Comparison of ENCODE assay signal across 8 cellular contexts in the genomic region with DNA sequence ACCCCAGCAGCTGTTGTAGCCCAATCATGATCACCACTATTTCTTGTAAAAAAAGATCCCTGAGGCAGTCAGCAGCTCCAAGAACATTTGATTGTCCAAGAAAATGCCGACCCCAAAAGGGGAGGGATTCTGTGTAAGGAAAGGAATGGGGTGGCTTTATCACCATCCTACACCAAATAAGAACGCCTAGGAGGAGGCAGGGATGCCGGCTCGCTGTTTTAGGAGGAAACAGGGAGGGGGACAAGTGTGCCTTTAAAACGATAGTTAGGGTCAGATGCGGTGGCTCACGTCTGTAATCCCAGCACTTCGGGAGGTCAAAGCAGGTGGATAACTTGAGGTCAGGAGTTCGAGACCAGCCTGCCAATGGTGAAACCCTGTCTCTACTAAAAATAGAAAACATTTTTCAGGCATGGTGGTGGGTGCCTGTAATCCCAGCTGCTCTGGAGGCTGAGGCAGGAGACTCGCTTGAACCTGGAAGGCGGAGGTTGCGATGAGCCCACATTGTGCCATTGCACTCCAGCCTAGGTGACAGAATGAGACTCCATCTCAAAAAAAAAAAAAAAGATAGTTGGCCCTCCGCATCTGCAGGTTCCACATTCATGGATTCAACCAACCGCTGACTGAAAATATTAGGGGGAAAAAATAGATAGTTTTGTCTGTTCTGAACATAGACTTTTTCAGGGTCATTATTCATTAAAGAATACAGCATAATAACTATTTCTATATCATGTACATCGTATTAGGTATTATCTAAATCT.
A peak's percentile ranks its signal among the peaks of the same experiment; 100 is the strongest.
DNase-seq lines count a peak whose midpoint lies in the region; ATAC-seq and TF ChIP-seq lines count a peak whose summit lies in the region.

No MANE protein-coding gene starts in this region.

- POLR2A ChIA-PET in PC-3 (lab: Charles Lee; ENCODE audit: unreplicated experiment) = no interaction called here

- no peak overlapping the region for H3K23ac ChIP-seq in mesendoderm (ENCODE audit: low read length)

- H2BK120ac ChIP-seq in mesendoderm (ENCODE audit: low read depth, low read length) = no peak overlapping the region

- ATAC-seq in DND-41 (ENCODE audit: insufficient read depth, low read depth) (no peak), PC-3 (no peak)

- H3F3A ChIP-seq in PC-3 (ENCODE audit: low read length, unreplicated experiment) = no peaks in the 10 kb centered on the region

- H3K9ac ChIP-seq in DND-41 (ENCODE audit: low read depth, low read length) (no peak overlapping the region), PC-3 (ENCODE audit: low read length) (0 out of 2 replicates have a peak overlapping the region, but pooled peaks have one; percentile 47), rectal smooth muscle tissue (ENCODE audit: low read length) (no peak overlapping the region), mesendoderm (ENCODE audit: low read length) (no peak overlapping the region)

- H2AFZ ChIP-seq in DND-41 (ENCODE audit: low read depth, low read length) = no peak overlapping the region
- peak overlapping the region; percentile 89 for H2AFZ ChIP-seq in PC-3 (ENCODE audit: low read length)

- H3K4me1 ChIP-seq in DND-41 (ENCODE audit: insufficient read depth, low read length) (peaks cover 34% of the 10 kb centered on the region), PC-3 (ENCODE audit: insufficient read depth, low read length) (peaks cover 6% of the 10 kb centered on the region; the same call in 1 of the 2 replicates), rectal smooth muscle tissue (ENCODE audit: control insufficient read depth, insufficient read depth, low read length) (peaks cover 2% of the 10 kb centered on the region), mesendoderm (ENCODE audit: control insufficient read depth, low read depth, low read length) (no peaks in the 10 kb centered on the region)

- H2BK15ac ChIP-seq in mesendoderm (replicated peaks; ENCODE audit: low read depth) = no peak overlapping the region

- no peak overlapping the region for H2AK5ac ChIP-seq in mesendoderm (ENCODE audit: low read length)

- H3K9me3 ChIP-seq in DND-41 (ENCODE audit: insufficient read depth, low read length, severe bottlenecking) (no peaks in the 10 kb centered on the region), PC-3 (ENCODE audit: low read length) (no peaks in the 10 kb centered on the region), WERI-Rb-1 (ENCODE audit: severe bottlenecking) (no peaks in the 10 kb centered on the region)

- no peaks in the 10 kb centered on the region for H3K79me2 ChIP-seq in DND-41 (ENCODE audit: insufficient read depth, low read length)
- no peaks in the 10 kb centered on the region for H3K79me2 ChIP-seq in PC-3 (ENCODE audit: low read length)
- H3K79me2 ChIP-seq in mesendoderm (ENCODE audit: control insufficient read depth, insufficient read depth, low read length) = no peaks in the 10 kb centered on the region

- no peaks in the 10 kb centered on the region for H3K27me3 ChIP-seq in DND-41 (ENCODE audit: insufficient read depth, low read length, poor library complexity)
- H3K27me3 ChIP-seq in PC-3 (ENCODE audit: low read length) = no peaks in the 10 kb centered on the region
- H3K27me3 ChIP-seq in rectal smooth muscle tissue (ENCODE audit: control insufficient read depth, insufficient read depth, low read length) = no peaks in the 10 kb centered on the region
- H3K27me3 ChIP-seq in WERI-Rb-1 (ENCODE audit: insufficient read depth, low read depth, severe bottlenecking) = no peaks in the 10 kb centered on the region
- no peaks in the 10 kb centered on the region for H3K27me3 ChIP-seq in mesendoderm (ENCODE audit: insufficient read depth, low read length, poor library complexity)

- H4K5ac ChIP-seq in mesendoderm (ENCODE audit: low read length) = no peak overlapping the region

- H3K4ac ChIP-seq in mesendoderm (ENCODE audit: low read depth, low read length) = no peak overlapping the region

- intact Hi-C loops in PC-3 (cut with micrococcal nuclease) = loop anchor here (5.0 kb wide), 2 partner anchors 167 to 262 kb away; no protein-coding TSS in a partner anchor

- H3K36me3 ChIP-seq in DND-41 (ENCODE audit: insufficient read depth, low read length) = no peaks in the 10 kb centered on the region
- H3K36me3 ChIP-seq in PC-3 (ENCODE audit: low read depth, low read length) = no peaks in the 10 kb centered on the region
- no peaks in the 10 kb centered on the region for H3K36me3 ChIP-seq in rectal smooth muscle tissue (ENCODE audit: control insufficient read depth, insufficient read depth, low read length)
- no peaks in the 10 kb centered on the region for H3K36me3 ChIP-seq in WERI-Rb-1
- H3K36me3 ChIP-seq in mesendoderm (ENCODE audit: control insufficient read depth, insufficient read depth, low read length) = no peaks in the 10 kb centered on the region

- H3K27ac ChIP-seq in DND-41 (ENCODE audit: low read length) (no peak overlapping the region), PC-3 (ENCODE audit: low read length) (no peak overlapping the region), rectal smooth muscle tissue (ENCODE audit: low read depth, low read length) (no peak overlapping the region), WERI-Rb-1 (no peak overlapping the region), mesendoderm (ENCODE audit: low read depth, low read length) (no peak overlapping the region)

- no peak overlapping the region for H4K8ac ChIP-seq in mesendoderm (ENCODE audit: low read depth, low read length)

- no peak overlapping the region for H3K18ac ChIP-seq in mesendoderm (ENCODE audit: low read length)

- no peaks in the 10 kb centered on the region for H3K79me1 ChIP-seq in mesendoderm (ENCODE audit: low read length)

- no peak overlapping the region for H2BK5ac ChIP-seq in mesendoderm (ENCODE audit: low read length)

- DNase-seq in DND-41 = no peak
- DNase-seq in PC-3 = no peak
- DNase-seq in epithelial cell of proximal tubule (ENCODE audit: low read depth) = no peak
- no peak for DNase-seq in WERI-Rb-1
- DNase-seq in mesendoderm = no peak
- no peak for DNase-seq in LoVo (ENCODE audit: low spot score)
- no peak for DNase-seq in GM19240 (ENCODE audit: insufficient read length, low spot score)

- TF ChIP-seq CTCF in DND-41 (IDR thresholded peaks at IDR 0.05; ENCODE audit: borderline replicate concordance, extremely low read depth, low read length, poor library complexity, severe bottlenecking) (no peak), PC-3 (conservative IDR thresholded peaks at IDR 0.05; ENCODE audit: low read depth, low read length) (no peak), epithelial cell of proximal tubule (conservative IDR thresholded peaks at IDR 0.05; ENCODE audit: low read depth, low read length) (no peak), WERI-Rb-1 (IDR thresholded peaks at IDR 0.05; ENCODE audit: low read depth, low read length) (no peak)

- H3K9me2 ChIP-seq in PC-3 (replicated peaks; ENCODE audit: low read length) = no peaks in the 10 kb centered on the region

- no peak overlapping the region for H3K56ac ChIP-seq in mesendoderm (ENCODE audit: low read length)

- H4K20me1 ChIP-seq in DND-41 (ENCODE audit: insufficient read depth, low read length) (no peaks in the 10 kb centered on the region), PC-3 (ENCODE audit: low read length) (no peaks in the 10 kb centered on the region)

- WGBS in mesendoderm (ENCODE audit: extremely low coverage, insufficient coverage, low lambda C conversion rate) = no CpG with 5 or more reads among the region's 15 CpGs

- no TSS peak for BruUV-seq in PC-3 (replicated peaks; lab: Mats Ljungman, UMichigan)

- peak overlapping the region; percentile 75 for H3K4me2 ChIP-seq in DND-41 (ENCODE audit: insufficient read depth, low read length)
- H3K4me2 ChIP-seq in PC-3 (ENCODE audit: low read length) = peak overlapping the region; percentile 78
- no peak overlapping the region for H3K4me2 ChIP-seq in mesendoderm (ENCODE audit: low read length)

- CTCF ChIA-PET in PC-3 (lab: Charles Lee) = no interaction called here

- H3K4me3 ChIP-seq in DND-41 (ENCODE audit: low read depth in 1 of 2, low read length in 2 of 2) (no peak overlapping the region), PC-3 (ENCODE audit: low read length) (peak overlapping the region; percentile 76), epithelial cell of proximal tubule (ENCODE audit: low read depth, low read length) (peak overlapping the region; percentile 67), rectal smooth muscle tissue (ENCODE audit: low read length) (peak overlapping the region; percentile 74), WERI-Rb-1 (ENCODE audit: low read depth, low read length) (no peak overlapping the region), mesendoderm (ENCODE audit: low read length) (no peak overlapping the region)

Comparison
In these comparisons a context has a peak if more than half of its experiments do, and no peak if none do; other contexts are left out.
1. H3K4me3 ChIP-seq: peak in PC-3 (single experiment), epithelial cell of proximal tubule (single experiment) and rectal smooth muscle tissue (single experiment); none in DND-41 (0 of 2), WERI-Rb-1 (single experiment) and mesendoderm (single experiment).